13 cellular contexts compared by ENCODE assay signal in the genomic region with DNA sequence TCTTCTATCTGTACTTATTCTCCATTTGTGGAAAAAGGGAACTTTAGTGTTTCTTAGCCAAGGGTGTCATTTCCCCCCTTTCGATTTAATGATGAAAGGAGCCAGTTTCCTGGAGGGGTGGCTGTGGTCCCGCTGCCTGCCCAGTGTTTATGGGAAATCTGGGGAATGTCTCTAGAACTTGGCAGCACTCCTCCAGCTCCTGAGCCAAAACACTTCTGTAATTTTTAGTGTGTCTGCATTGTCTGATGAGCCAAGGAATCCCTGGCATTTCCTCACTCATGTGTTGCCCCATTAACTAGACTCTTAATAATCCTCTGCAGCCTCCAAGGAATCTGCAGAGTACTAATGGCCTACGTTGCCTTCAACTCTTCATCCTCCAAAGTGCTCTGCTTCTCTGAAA.
DNase-seq lines count a peak whose midpoint lies in the region; ATAC-seq, FAIRE-seq and TF ChIP-seq lines count a peak whose summit lies in the region.
"Had no signal": no experiment of that assay in that cellular context is flagged by ENCODE, and none has a peak within 500 bp of the region (broad histone marks: within the 10 kb centered on the region; RNA-seq: fewer than 3 reads in every experiment).

No MANE protein-coding gene starts in this region.

- no peak overlapping the region for H3K9ac ChIP-seq in keratinocyte (ENCODE audit: control insufficient read depth, extremely low read depth, insufficient read depth, low read length)
- H3K9ac ChIP-seq: KMS-11 had no signal

- no peak overlapping the region for H3K4me2 ChIP-seq in keratinocyte (ENCODE audit: control insufficient read depth, extremely low read depth, insufficient read depth, low read depth, low read length)
- H3K4me2 ChIP-seq: KMS-11 had no signal

- H4K20me1 ChIP-seq in keratinocyte (ENCODE audit: control insufficient read depth, extremely low read depth, insufficient read depth, low read length) = no peaks in the 10 kb centered on the region

- DNase-seq in GDM1 (lab: John Stamatoyannopoulos, UW) (peak; percentile 9), dermis blood vessel endothelial cell (peak; percentile 98), keratinocyte (ENCODE audit: low read depth, low spot score) (no peak), renal cortical epithelial cell (ENCODE audit: low read depth) (peak; percentile 86), progenitor cell of endocrine pancreas (ENCODE audit: low spot score, unreplicated experiment) (no peak), NCI-H1105 (lab: John Stamatoyannopoulos, UW) (no peak)
- no peak for DNase-seq in stimulated activated effector memory CD8-positive, alpha-beta T cell treated with anti-CD3 and anti-CD28 coated beads, Interleukin-12 subunit alpha, Interleukin-12 subunit beta, amount 100 ng/mL, for 72 hours (ENCODE audit: low spot score in 2 of 2)
- DNase-seq: BE2C, NCI-H526, T-helper 2 cell had no signal

- H3K27me3 ChIP-seq in keratinocyte (ENCODE audit: control insufficient read depth, extremely low read depth, insufficient read depth, low read length) = no peaks in the 10 kb centered on the region
- H3K27me3 ChIP-seq: BE2C had no signal

- no peaks in the 10 kb centered on the region for H3K9me1 ChIP-seq in keratinocyte (ENCODE audit: control insufficient read depth, extremely low read depth, insufficient read depth, low read length)

- no peaks in the 10 kb centered on the region for H3K36me3 ChIP-seq in keratinocyte (ENCODE audit: control insufficient read depth in 2 of 2, extremely low read depth in 1 of 2, insufficient read depth in 2 of 2, low read length in 2 of 2)
- H3K36me3 ChIP-seq: BE2C had no signal

- TF ChIP-seq CTCF in keratinocyte (optimal IDR thresholded peaks at IDR 0.05 in 1 of 3, IDR thresholded peaks at IDR 0.05 in 1 of 3, conservative IDR thresholded peaks at IDR 0.05 in 1 of 3; ENCODE audit: extremely low read depth in 1 of 3, insufficient read depth in 2 of 3, low read length in 3 of 3) (no peak), progenitor cell of endocrine pancreas (IDR thresholded peaks at IDR 0.05; ENCODE audit: unreplicated experiment) (no peak)

- H3K4me1 ChIP-seq in keratinocyte (ENCODE audit: control insufficient read depth, extremely low read depth, insufficient read depth, low read length) = peaks cover 2% of the 10 kb centered on the region

- H3K27me3 Mint-ChIP-seq in progenitor cell of endocrine pancreas = no peaks in the 10 kb centered on the region

- no peak overlapping the region for H3K4me3 ChIP-seq in keratinocyte (ENCODE audit: control insufficient read depth in 2 of 3, extremely low read depth in 1 of 3, insufficient read depth in 2 of 3, low read depth in 1 of 3, low read length in 3 of 3)

- no peaks in the 10 kb centered on the region for H3K36me3 Mint-ChIP-seq in progenitor cell of endocrine pancreas (ENCODE audit: insufficient read depth)
- no peaks in the 10 kb centered on the region for H3K36me3 Mint-ChIP-seq in stimulated activated effector memory CD8-positive, alpha-beta T cell treated with anti-CD3 and anti-CD28 coated beads, Interleukin-12 subunit alpha, Interleukin-12 subunit beta, amount 100 ng/mL, for 72 hours

- dilution Hi-C loops in keratinocyte (cut with MboI; ENCODE audit: extremely low pct_ligation_motif_present, low sequenced_read_pairs) = no loop called here

- no peak overlapping the region for H3K27ac Mint-ChIP-seq in progenitor cell of endocrine pancreas
- H3K27ac Mint-ChIP-seq in stimulated activated effector memory CD8-positive, alpha-beta T cell treated with anti-CD3 and anti-CD28 coated beads, Interleukin-12 subunit alpha, Interleukin-12 subunit beta, amount 100 ng/mL, for 72 hours = no peak overlapping the region

- peak overlapping the region; percentile 23 for H2AFZ ChIP-seq in keratinocyte (ENCODE audit: control insufficient read depth, low read length)

- no peak for FAIRE-seq in keratinocyte (lab: Jason Lieb, UNC)
- FAIRE-seq: colon had no signal

- no peak overlapping the region for H3K27ac ChIP-seq in keratinocyte (ENCODE audit: control insufficient read depth, insufficient read depth, low read length)
- H3K27ac ChIP-seq: KMS-11 had no signal

- ATAC-seq in stimulated activated effector memory CD8-positive, alpha-beta T cell treated with anti-CD3 and anti-CD28 coated beads, Interleukin-12 subunit alpha, Interleukin-12 subunit beta, amount 100 ng/mL, for 72 hours = no peak
- ATAC-seq in HG03442 (IDR thresholded peaks at IDR 0.05; ENCODE audit: unreplicated experiment) = no peak

- peaks cover 8% of the 10 kb centered on the region for H3K4me1 Mint-ChIP-seq in progenitor cell of endocrine pancreas (ENCODE audit: low read depth)
- H3K4me1 Mint-ChIP-seq in stimulated activated effector memory CD8-positive, alpha-beta T cell treated with anti-CD3 and anti-CD28 coated beads, Interleukin-12 subunit alpha, Interleukin-12 subunit beta, amount 100 ng/mL, for 72 hours = no peaks in the 10 kb centered on the region

- no peaks in the 10 kb centered on the region for H3K9me3 ChIP-seq in keratinocyte (ENCODE audit: control insufficient read depth, low read depth, low read length)
- H3K9me3 ChIP-seq: BE2C had no signal

- no peak overlapping the region for H3K4me3 Mint-ChIP-seq in progenitor cell of endocrine pancreas (ENCODE audit: low read depth)
- H3K4me3 Mint-ChIP-seq in stimulated activated effector memory CD8-positive, alpha-beta T cell treated with anti-CD3 and anti-CD28 coated beads, Interleukin-12 subunit alpha, Interleukin-12 subunit beta, amount 100 ng/mL, for 72 hours = no peak overlapping the region

- H3K9me3 Mint-ChIP-seq in progenitor cell of endocrine pancreas (ENCODE audit: low read depth) = no peaks in the 10 kb centered on the region
- H3K9me3 Mint-ChIP-seq in stimulated activated effector memory CD8-positive, alpha-beta T cell treated with anti-CD3 and anti-CD28 coated beads, Interleukin-12 subunit alpha, Interleukin-12 subunit beta, amount 100 ng/mL, for 72 hours = peaks cover 9% of the 10 kb centered on the region

- H3K79me2 ChIP-seq in keratinocyte (ENCODE audit: control insufficient read depth, insufficient read depth, low read length) = no peaks in the 10 kb centered on the region

Comparison
In these comparisons a context has a peak if more than half of its experiments do, and no peak if none do; other contexts are left out.
1. DNase-seq: peak in GDM1 (single experiment), dermis blood vessel endothelial cell (single experiment) and renal cortical epithelial cell (single experiment); none in keratinocyte (single experiment), progenitor cell of endocrine pancreas (single experiment), stimulated activated effector memory CD8-positive, alpha-beta T cell treated with anti-CD3 and anti-CD28 coated beads, Interleukin-12 subunit alpha, Interleukin-12 subunit beta, amount 100 ng/mL, for 72 hours (0 of 2) and NCI-H1105 (single experiment).